ENCODE assay signal across 24 cellular contexts in the genomic region with DNA sequence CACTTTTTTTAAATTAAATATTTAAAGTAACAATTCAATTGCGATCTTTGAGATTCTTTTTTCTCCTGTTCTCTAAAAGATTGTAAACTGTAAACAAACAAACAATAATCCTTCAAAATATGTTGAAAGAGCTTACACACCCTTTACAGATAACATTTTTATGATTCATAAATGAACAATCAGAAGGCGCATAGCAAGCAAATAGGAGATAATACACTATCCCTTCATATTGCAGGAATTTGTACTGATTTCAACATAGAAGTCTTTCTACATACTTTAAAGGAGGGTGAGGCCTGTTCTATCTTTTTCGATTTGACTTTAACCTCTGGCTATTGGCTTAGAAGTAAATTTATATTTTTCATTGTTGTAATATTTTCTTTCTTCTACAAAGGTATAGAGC. TPM values are rescaled to one million over a fixed set of nuclear protein-coding genes. Genes with fewer than 3 reads are reported as not detected.
"Had no signal": no experiment of that assay in that cellular context is flagged by ENCODE, and none has a peak within 500 bp of the region (broad histone marks: within the 10 kb centered on the region; RNA-seq: fewer than 3 reads in every experiment).

No MANE protein-coding gene starts in this region.

- FAIRE-seq: endothelial cell of umbilical vein, keratinocyte, urothelium cell line had no signal

- H3K9me3 ChIP-seq: gastrocnemius medialis, left ventricle myocardium inferior, lower lobe of right lung, stomach, thoracic aorta, transverse colon had no signal

- ATAC-seq: gastrocnemius medialis, lower lobe of right lung, natural killer cell, sciatic nerve had no signal

- H3K27ac ChIP-seq: coronary artery, gastrocnemius medialis, left ventricle myocardium inferior, lower lobe of right lung, stomach, thoracic aorta, transverse colon had no signal

- H3K36me3 ChIP-seq: gastrocnemius medialis, left ventricle myocardium inferior, lower lobe of right lung, stomach, thoracic aorta, transverse colon had no signal

- H3K27me3 ChIP-seq: gastrocnemius medialis, stomach, transverse colon had no signal

- H3K4me1 ChIP-seq: gastrocnemius medialis, left ventricle myocardium inferior, lower lobe of right lung, stomach, transverse colon had no signal

- H3K4me3 ChIP-seq: coronary artery, gastrocnemius medialis, left ventricle myocardium inferior, lower lobe of right lung, stomach, thoracic aorta, transverse colon had no signal

- DNase-seq: effector CD4-positive, alpha-beta T cell; endodermal cell; gastrocnemius medialis; glutamatergic neuron; immature natural killer cell; left ventricle myocardium inferior; lower lobe of right lung; natural killer cell; posterior cingulate gyrus; stimulated activated CD4-positive, alpha-beta T cell treated with anti-CD3 and anti-CD28 coated beads, Interleukin-2, amount 100 ng/mL, for 24 hours; stimulated activated naive CD4-positive, alpha-beta T cell; stomach; substantia nigra; transverse colon had no signal

RNA-seq across cellular contexts. Expression of a gene that starts 57.2 kb away (rescaled TPM):
- total RNA-seq: endodermal cell, fibroblast of villous mesenchyme, myocyte, neural crest cell, osteocyte had no signal
